1 cellular context compared by ENCODE assay signal in genomic region chr9:34665381-34666250, GRCh38.
TF ChIP-seq lines count a peak whose summit lies in the region.

No MANE protein-coding gene starts in this region.

TF ChIP-seq in GM12878, 131 proteins besides CTCF, POLR2A, EP300 and RAD21 (continued from another document):
- TF ChIP-seq NBN (IDR thresholded peaks at IDR 0.05): 0 out of 2 replicates have a peak, but pooled peaks have one; percentile 66
- TF ChIP-seq IKZF1 (conservative IDR thresholded peaks at IDR 0.05): no peak; the same call in 1 of the 2 replicates
- TF ChIP-seq RB1 (IDR thresholded peaks at IDR 0.05; ENCODE audit: borderline replicate concordance): no peak
- no peak for TF ChIP-seq CBFB (IDR thresholded peaks at IDR 0.05; ENCODE audit: low read depth)
- TF ChIP-seq MYB (IDR thresholded peaks at IDR 0.05; ENCODE audit: borderline replicate concordance, low read depth, low read length): no peak
- no peak for TF ChIP-seq NFXL1 (IDR thresholded peaks at IDR 0.05; ENCODE audit: borderline replicate concordance)
- TF ChIP-seq TCF7 (IDR thresholded peaks at IDR 0.05; ENCODE audit: borderline replicate concordance): no peak
- TF ChIP-seq POLR2AphosphoS2 (IDR thresholded peaks at IDR 0.05; ENCODE audit: low read depth, low read length): no peak
- no peak for TF ChIP-seq RELA (IDR thresholded peaks at IDR 0.05; ENCODE audit: borderline replicate concordance, partially characterized antibody)
- no peak for TF ChIP-seq BACH1 (IDR thresholded peaks at IDR 0.05; ENCODE audit: borderline replicate concordance)
- TF ChIP-seq, protein P1, sequence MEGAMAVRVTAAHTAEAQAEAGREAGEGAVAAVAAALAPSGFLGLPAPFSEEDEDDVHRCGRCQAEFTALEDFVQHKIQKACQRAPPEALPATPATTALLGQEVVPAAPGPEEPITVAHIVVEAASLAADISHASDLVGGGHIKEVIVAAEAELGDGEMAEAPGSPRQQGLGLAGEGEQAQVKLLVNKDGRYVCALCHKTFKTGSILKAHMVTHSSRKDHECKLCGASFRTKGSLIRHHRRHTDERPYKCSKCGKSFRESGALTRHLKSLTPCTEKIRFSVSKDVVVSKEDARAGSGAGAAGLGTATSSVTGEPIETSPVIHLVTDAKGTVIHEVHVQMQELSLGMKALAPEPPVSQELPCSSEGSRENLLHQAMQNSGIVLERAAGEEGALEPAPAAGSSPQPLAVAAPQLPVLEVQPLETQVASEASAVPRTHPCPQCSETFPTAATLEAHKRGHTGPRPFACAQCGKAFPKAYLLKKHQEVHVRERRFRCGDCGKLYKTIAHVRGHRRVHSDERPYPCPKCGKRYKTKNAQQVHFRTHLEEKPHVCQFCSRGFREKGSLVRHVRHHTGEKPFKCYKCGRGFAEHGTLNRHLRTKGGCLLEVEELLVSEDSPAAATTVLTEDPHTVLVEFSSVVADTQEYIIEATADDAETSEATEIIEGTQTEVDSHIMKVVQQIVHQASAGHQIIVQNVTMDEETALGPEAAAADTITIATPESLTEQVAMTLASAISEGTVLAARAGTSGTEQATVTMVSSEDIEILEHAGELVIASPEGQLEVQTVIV (IDR thresholded peaks at IDR 0.05; ENCODE audit: borderline replicate concordance, partially characterized antibody): no peak
- no peak for TF ChIP-seq ASH2L (IDR thresholded peaks at IDR 0.05; ENCODE audit: borderline replicate concordance, low read depth)
- no peak for TF ChIP-seq ZNF384 (IDR thresholded peaks at IDR 0.05; ENCODE audit: borderline replicate concordance, low read depth, low read length)
- no peak for TF ChIP-seq HDAC6 (IDR thresholded peaks at IDR 0.05; ENCODE audit: unreplicated experiment)
- TF ChIP-seq CREM (IDR thresholded peaks at IDR 0.05; ENCODE audit: low read depth): peak; percentile 96
- TF ChIP-seq SMARCA5 (IDR thresholded peaks at IDR 0.05): peak; percentile 54; the same call in 1 of the 2 replicates
- TF ChIP-seq NR2C1 (IDR thresholded peaks at IDR 0.05): 0 out of 2 replicates have a peak, but pooled peaks have one; percentile 26
- TF ChIP-seq CEBPZ (IDR thresholded peaks at IDR 0.05; ENCODE audit: low read depth, low read length): no peak
- no peak for TF ChIP-seq LARP7 (IDR thresholded peaks at IDR 0.05)
- TF ChIP-seq EED (IDR thresholded peaks at IDR 0.05; ENCODE audit: low read depth): no peak; the same call in 1 of the 2 replicates
- no peak for TF ChIP-seq WRNIP1 (IDR thresholded peaks at IDR 0.05; ENCODE audit: borderline replicate concordance, low read depth, low read length)
- TF ChIP-seq, protein P2, sequence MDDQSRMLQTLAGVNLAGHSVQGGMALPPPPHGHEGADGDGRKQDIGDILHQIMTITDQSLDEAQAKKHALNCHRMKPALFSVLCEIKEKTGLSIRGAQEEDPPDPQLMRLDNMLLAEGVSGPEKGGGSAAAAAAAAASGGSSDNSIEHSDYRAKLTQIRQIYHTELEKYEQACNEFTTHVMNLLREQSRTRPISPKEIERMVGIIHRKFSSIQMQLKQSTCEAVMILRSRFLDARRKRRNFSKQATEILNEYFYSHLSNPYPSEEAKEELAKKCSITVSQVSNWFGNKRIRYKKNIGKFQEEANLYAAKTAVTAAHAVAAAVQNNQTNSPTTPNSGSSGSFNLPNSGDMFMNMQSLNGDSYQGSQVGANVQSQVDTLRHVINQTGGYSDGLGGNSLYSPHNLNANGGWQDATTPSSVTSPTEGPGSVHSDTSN (IDR thresholded peaks at IDR 0.05; ENCODE audit: insufficient replicate concordance, low read depth, low read length): no peak
- no peak for TF ChIP-seq PAX5 (IDR thresholded peaks at IDR 0.05; ENCODE audit: borderline replicate concordance, low read depth, low read length)
- TF ChIP-seq POLR2AphosphoS5 (IDR thresholded peaks at IDR 0.05; ENCODE audit: low read length): no peak; the same call in 1 of the 2 replicates
- no peak for TF ChIP-seq NRF1 (conservative IDR thresholded peaks at IDR 0.05; ENCODE audit: low read depth, low read length)
- TF ChIP-seq MTA2 (IDR thresholded peaks at IDR 0.05; ENCODE audit: low read depth): no peak
- no peak for TF ChIP-seq SKIL (IDR thresholded peaks at IDR 0.05; ENCODE audit: low read depth, poor library complexity, severe bottlenecking)
- no peak for TF ChIP-seq POU2F2 (IDR thresholded peaks at IDR 0.05; ENCODE audit: borderline replicate concordance, low read depth, low read length)
- no peak for TF ChIP-seq BMI1 (IDR thresholded peaks at IDR 0.05; ENCODE audit: borderline replicate concordance)
- no peak for TF ChIP-seq TCF3 (IDR thresholded peaks at IDR 0.05; ENCODE audit: borderline replicate concordance, insufficient read depth, low read depth, low read length)
- no peak for TF ChIP-seq SMAD1 (IDR thresholded peaks at IDR 0.05; ENCODE audit: low read depth, partially characterized antibody)
- TF ChIP-seq PKNOX1 (IDR thresholded peaks at IDR 0.05): peak; percentile 28; the same call in 1 of the 2 replicates
- no peak for TF ChIP-seq KAT2A (conservative IDR thresholded peaks at IDR 0.05; ENCODE audit: control insufficient read depth, low read depth, low read length)
- no peak for TF ChIP-seq JUND (IDR thresholded peaks at IDR 0.05; ENCODE audit: low read depth, low read length)
- no peak for TF ChIP-seq CBX3 (IDR thresholded peaks at IDR 0.05; ENCODE audit: borderline replicate concordance, low read depth)
- TF ChIP-seq SP1 (IDR thresholded peaks at IDR 0.05; ENCODE audit: low read depth, low read length): peak; percentile 79
